Comparison of ENCODE assay signal across 1 cellular context in the genomic region with DNA sequence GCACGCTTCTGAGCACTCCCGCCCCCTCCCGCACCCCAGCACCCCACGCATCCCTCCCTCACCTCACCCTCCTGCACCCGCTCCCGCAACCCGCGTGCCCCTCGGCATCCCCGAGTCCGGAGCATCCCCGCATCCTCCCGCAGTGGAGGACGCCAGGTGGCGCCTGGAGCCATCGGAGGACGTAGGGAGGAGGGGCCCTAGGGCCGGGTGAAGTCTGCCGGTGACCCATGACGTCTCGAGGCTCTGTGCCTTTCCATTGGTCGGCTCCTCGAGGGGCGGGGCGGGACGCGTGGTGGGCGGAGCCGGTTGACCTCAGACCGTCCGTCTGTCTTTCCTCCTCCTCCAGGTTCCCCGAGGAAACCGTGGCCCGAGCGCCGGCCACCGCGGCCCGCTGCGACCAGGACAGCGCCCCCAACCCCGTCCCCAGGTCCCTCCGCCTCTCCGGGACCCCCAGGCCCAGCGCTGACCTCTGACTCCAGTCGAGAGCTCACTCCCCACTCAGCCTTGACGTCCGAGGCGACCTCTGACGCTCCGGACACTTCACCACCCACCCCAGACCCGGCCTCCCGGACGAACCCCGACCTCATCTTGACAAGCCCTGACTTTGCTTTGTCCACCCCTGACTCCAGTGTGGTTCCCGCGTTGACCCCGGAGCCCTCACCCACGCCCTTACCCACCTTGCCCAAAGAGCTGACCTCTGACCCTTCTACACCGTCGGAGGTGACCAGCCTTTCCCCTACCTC.
TF ChIP-seq lines count a peak whose summit lies in the region.

No MANE protein-coding gene starts in this region.

TF ChIP-seq in K562, 482 proteins besides CTCF, POLR2A, EP300 and RAD21 (continued from another document and continues in another):
- peak; percentile 99 for TF ChIP-seq CREM (IDR thresholded peaks at IDR 0.05; ENCODE audit: low read depth)
- TF ChIP-seq, protein P1, sequence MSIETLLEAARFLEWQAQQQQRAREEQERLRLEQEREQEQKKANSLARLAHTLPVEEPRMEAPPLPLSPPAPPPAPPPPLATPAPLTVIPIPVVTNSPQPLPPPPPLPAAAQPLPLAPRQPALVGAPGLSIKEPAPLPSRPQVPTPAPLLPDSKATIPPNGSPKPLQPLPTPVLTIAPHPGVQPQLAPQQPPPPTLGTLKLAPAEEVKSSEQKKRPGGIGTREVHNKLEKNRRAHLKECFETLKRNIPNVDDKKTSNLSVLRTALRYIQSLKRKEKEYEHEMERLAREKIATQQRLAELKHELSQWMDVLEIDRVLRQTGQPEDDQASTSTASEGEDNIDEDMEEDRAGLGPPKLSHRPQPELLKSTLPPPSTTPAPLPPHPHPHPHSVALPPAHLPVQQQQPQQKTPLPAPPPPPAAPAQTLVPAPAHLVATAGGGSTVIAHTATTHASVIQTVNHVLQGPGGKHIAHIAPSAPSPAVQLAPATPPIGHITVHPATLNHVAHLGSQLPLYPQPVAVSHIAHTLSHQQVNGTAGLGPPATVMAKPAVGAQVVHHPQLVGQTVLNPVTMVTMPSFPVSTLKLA (conservative IDR thresholded peaks at IDR 0.05), result peak in 1 of 2 experiments; percentile 49; a peak in 2 of 4 replicates
- no peak for TF ChIP-seq ZNF24 (IDR thresholded peaks at IDR 0.05)
- peak; percentile 31; the same call in 1 of the 2 replicates for TF ChIP-seq L3MBTL2 (IDR thresholded peaks at IDR 0.05)
- TF ChIP-seq ZFP36 (IDR thresholded peaks at IDR 0.05; ENCODE audit: low read depth, low read length, partially characterized antibody), result peak; percentile 21
- peak; percentile 89 for TF ChIP-seq CTBP1 (IDR thresholded peaks at IDR 0.05; ENCODE audit: borderline replicate concordance)
- peak; percentile 57; the same call in 1 of the 2 replicates for TF ChIP-seq FOXP1 (CRISPR knock-in tag; IDR thresholded peaks at IDR 0.05)
- TF ChIP-seq, protein P2, sequence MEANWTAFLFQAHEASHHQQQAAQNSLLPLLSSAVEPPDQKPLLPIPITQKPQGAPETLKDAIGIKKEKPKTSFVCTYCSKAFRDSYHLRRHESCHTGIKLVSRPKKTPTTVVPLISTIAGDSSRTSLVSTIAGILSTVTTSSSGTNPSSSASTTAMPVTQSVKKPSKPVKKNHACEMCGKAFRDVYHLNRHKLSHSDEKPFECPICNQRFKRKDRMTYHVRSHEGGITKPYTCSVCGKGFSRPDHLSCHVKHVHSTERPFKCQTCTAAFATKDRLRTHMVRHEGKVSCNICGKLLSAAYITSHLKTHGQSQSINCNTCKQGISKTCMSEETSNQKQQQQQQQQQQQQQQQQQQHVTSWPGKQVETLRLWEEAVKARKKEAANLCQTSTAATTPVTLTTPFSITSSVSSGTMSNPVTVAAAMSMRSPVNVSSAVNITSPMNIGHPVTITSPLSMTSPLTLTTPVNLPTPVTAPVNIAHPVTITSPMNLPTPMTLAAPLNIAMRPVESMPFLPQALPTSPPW (CRISPR knock-in tag; IDR thresholded peaks at IDR 0.05), result peak; percentile 93
- TF ChIP-seq KLF13 (tag; IDR thresholded peaks at IDR 0.05; ENCODE audit: borderline replicate concordance, low read depth), result peak; percentile 75; the same call in 1 of the 2 replicates
- TF ChIP-seq TOE1 (IDR thresholded peaks at IDR 0.05; ENCODE audit: borderline replicate concordance), result 0 out of 2 replicates have a peak, but pooled peaks have one; percentile 6
- no peak for TF ChIP-seq TOE1 (CRISPR knock-in tag; IDR thresholded peaks at IDR 0.05; ENCODE audit: borderline replicate concordance, low read depth)
- TF ChIP-seq EP400 (IDR thresholded peaks at IDR 0.05), result peak; percentile 88
- peak; percentile 77 for TF ChIP-seq POLR2G (IDR thresholded peaks at IDR 0.05; ENCODE audit: low read depth, low read length)
- TF ChIP-seq ZSCAN32 (CRISPR knock-in tag; IDR thresholded peaks at IDR 0.05), result no peak
- peak; percentile 97; the same call in 1 of the 2 replicates for TF ChIP-seq GTF2F1 (IDR thresholded peaks at IDR 0.05; ENCODE audit: low read depth, low read length)
- TF ChIP-seq GABPB1 (CRISPR knock-in tag; IDR thresholded peaks at IDR 0.05), result peak; percentile 84
- TF ChIP-seq, protein P3, sequence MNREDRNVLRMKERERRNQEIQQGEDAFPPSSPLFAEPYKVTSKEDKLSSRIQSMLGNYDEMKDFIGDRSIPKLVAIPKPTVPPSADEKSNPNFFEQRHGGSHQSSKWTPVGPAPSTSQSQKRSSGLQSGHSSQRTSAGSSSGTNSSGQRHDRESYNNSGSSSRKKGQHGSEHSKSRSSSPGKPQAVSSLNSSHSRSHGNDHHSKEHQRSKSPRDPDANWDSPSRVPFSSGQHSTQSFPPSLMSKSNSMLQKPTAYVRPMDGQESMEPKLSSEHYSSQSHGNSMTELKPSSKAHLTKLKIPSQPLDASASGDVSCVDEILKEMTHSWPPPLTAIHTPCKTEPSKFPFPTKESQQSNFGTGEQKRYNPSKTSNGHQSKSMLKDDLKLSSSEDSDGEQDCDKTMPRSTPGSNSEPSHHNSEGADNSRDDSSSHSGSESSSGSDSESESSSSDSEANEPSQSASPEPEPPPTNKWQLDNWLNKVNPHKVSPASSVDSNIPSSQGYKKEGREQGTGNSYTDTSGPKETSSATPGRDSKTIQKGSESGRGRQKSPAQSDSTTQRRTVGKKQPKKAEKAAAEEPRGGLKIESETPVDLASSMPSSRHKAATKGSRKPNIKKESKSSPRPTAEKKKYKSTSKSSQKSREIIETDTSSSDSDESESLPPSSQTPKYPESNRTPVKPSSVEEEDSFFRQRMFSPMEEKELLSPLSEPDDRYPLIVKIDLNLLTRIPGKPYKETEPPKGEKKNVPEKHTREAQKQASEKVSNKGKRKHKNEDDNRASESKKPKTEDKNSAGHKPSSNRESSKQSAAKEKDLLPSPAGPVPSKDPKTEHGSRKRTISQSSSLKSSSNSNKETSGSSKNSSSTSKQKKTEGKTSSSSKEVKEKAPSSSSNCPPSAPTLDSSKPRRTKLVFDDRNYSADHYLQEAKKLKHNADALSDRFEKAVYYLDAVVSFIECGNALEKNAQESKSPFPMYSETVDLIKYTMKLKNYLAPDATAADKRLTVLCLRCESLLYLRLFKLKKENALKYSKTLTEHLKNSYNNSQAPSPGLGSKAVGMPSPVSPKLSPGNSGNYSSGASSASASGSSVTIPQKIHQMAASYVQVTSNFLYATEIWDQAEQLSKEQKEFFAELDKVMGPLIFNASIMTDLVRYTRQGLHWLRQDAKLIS (CRISPR knock-in tag; IDR thresholded peaks at IDR 0.05), result no peak
- TF ChIP-seq, protein P4, sequence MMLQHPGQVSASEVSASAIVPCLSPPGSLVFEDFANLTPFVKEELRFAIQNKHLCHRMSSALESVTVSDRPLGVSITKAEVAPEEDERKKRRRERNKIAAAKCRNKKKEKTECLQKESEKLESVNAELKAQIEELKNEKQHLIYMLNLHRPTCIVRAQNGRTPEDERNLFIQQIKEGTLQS (IDR thresholded peaks at IDR 0.05), result no peak
- TF ChIP-seq, protein P4 (CRISPR knock-in tag; conservative IDR thresholded peaks at IDR 0.05), result 0 out of 2 replicates have a peak, but pooled peaks have one; percentile 36
- TF ChIP-seq JUN (IDR thresholded peaks at IDR 0.05; ENCODE audit: borderline replicate concordance, low read depth, low read length), result 0 out of 2 replicates have a peak, but pooled peaks have one; percentile 21
- no peak for TF ChIP-seq JUN (CRISPR knock-in tag; IDR thresholded peaks at IDR 0.05; ENCODE audit: borderline replicate concordance)
- TF ChIP-seq, protein P5, sequence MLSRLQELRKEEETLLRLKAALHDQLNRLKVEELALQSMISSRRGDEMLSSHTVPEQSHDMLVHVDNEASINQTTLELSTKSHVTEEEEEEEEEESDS (CRISPR knock-in tag; IDR thresholded peaks at IDR 0.05), result no peak
- TF ChIP-seq CC2D1A (IDR thresholded peaks at IDR 0.05), result peak; percentile 89
- no peak for TF ChIP-seq NR4A1 (CRISPR knock-in tag; IDR thresholded peaks at IDR 0.05)
- TF ChIP-seq NR4A1 (tag; IDR thresholded peaks at IDR 0.05), result 0 out of 2 replicates have a peak, but pooled peaks have one; percentile 29
- TF ChIP-seq YY1 (IDR thresholded peaks at IDR 0.05; ENCODE audit: borderline replicate concordance in 1 of 3, control insufficient read depth in 1 of 3, extremely low read depth in 1 of 3, insufficient read depth in 3 of 3, insufficient read length in 1 of 3, insufficient replicate concordance in 2 of 3, low read depth in 1 of 3, low read length in 2 of 3), result peak in 1 of 3 experiments; percentile 50
- 0 out of 4 replicates have a peak, but pooled peaks of 1 of the 2 experiments have one; percentile 23 for TF ChIP-seq TEAD1 (CRISPR knock-in tag; IDR thresholded peaks at IDR 0.05)
- TF ChIP-seq, protein P6, sequence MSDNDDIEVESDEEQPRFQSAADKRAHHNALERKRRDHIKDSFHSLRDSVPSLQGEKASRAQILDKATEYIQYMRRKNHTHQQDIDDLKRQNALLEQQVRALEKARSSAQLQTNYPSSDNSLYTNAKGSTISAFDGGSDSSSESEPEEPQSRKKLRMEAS (CRISPR knock-in tag; IDR thresholded peaks at IDR 0.05), result peak; percentile 62
- TF ChIP-seq RFX5 (IDR thresholded peaks at IDR 0.05; ENCODE audit: low read depth, low read length), result peak; percentile 99
- TF ChIP-seq GABPA (tag; conservative IDR thresholded peaks at IDR 0.05; ENCODE audit: low read depth), result 0 out of 2 replicates have a peak, but pooled peaks have one; percentile 15
- peak; percentile 14; the same call in 1 of the 2 replicates for TF ChIP-seq EGR1 (conservative IDR thresholded peaks at IDR 0.05)
- TF ChIP-seq STAG1 (CRISPR knock-in tag; IDR thresholded peaks at IDR 0.05; ENCODE audit: borderline replicate concordance), result peak; percentile 73; the same call in 1 of the 2 replicates
- TF ChIP-seq POLR2H (tag; IDR thresholded peaks at IDR 0.05; ENCODE audit: low read depth), result no peak
- peak; percentile 61 for TF ChIP-seq CHD2 (IDR thresholded peaks at IDR 0.05; ENCODE audit: low read depth, low read length)
- TF ChIP-seq LCOR (CRISPR knock-in tag; IDR thresholded peaks at IDR 0.05), result peak; percentile 78
- TF ChIP-seq TRIM24 (IDR thresholded peaks at IDR 0.05), result peak in 1 of 2 experiments; percentile 47; a peak in 1 of 4 replicates
- peak; percentile 13; the same call in 1 of the 2 replicates for TF ChIP-seq SOX6 (IDR thresholded peaks at IDR 0.05)
- peak; percentile 74 for TF ChIP-seq RBM25 (IDR thresholded peaks at IDR 0.05; ENCODE audit: low read depth, low read length, severe bottlenecking)
- TF ChIP-seq, protein P7, sequence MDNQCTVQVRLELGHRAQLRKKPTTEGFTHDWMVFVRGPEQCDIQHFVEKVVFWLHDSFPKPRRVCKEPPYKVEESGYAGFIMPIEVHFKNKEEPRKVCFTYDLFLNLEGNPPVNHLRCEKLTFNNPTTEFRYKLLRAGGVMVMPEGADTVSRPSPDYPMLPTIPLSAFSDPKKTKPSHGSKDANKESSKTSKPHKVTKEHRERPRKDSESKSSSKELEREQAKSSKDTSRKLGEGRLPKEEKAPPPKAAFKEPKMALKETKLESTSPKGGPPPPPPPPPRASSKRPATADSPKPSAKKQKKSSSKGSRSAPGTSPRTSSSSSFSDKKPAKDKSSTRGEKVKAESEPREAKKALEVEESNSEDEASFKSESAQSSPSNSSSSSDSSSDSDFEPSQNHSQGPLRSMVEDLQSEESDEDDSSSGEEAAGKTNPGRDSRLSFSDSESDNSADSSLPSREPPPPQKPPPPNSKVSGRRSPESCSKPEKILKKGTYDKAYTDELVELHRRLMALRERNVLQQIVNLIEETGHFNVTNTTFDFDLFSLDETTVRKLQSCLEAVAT (IDR thresholded peaks at IDR 0.05), result peak in 1 of 2 experiments; percentile 15; a peak in 1 of 4 replicates
- peak; percentile 100 for TF ChIP-seq SMC3 (conservative IDR thresholded peaks at IDR 0.05; ENCODE audit: insufficient read depth, low read depth, low read length)
- TF ChIP-seq NBN (IDR thresholded peaks at IDR 0.05; ENCODE audit: low read depth), result peak; percentile 22; the same call in 1 of the 2 replicates
- TF ChIP-seq NFYB (IDR thresholded peaks at IDR 0.05; ENCODE audit: extremely low read depth, insufficient read length), result peak; percentile 97
- TF ChIP-seq ZNF143 (CRISPR knock-in tag; IDR thresholded peaks at IDR 0.05), result peak; percentile 45; the same call in 1 of the 2 replicates
- no peak for TF ChIP-seq ADNP (tag; IDR thresholded peaks at IDR 0.05)
- TF ChIP-seq POLR2B (IDR thresholded peaks at IDR 0.05; ENCODE audit: low read depth, partially characterized antibody), result no peak
- TF ChIP-seq, protein P8, sequence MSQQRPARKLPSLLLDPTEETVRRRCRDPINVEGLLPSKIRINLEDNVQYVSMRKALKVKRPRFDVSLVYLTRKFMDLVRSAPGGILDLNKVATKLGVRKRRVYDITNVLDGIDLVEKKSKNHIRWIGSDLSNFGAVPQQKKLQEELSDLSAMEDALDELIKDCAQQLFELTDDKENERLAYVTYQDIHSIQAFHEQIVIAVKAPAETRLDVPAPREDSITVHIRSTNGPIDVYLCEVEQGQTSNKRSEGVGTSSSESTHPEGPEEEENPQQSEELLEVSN (IDR thresholded peaks at IDR 0.05; ENCODE audit: borderline replicate concordance in 1 of 2, extremely low read depth in 1 of 2, insufficient read depth in 1 of 2, insufficient read length in 1 of 2, low read depth in 1 of 2, low read length in 1 of 2, poor library complexity in 1 of 2, severe bottlenecking in 1 of 2), result peak in 1 of 2 experiments; percentile 34
- TF ChIP-seq, protein P9, sequence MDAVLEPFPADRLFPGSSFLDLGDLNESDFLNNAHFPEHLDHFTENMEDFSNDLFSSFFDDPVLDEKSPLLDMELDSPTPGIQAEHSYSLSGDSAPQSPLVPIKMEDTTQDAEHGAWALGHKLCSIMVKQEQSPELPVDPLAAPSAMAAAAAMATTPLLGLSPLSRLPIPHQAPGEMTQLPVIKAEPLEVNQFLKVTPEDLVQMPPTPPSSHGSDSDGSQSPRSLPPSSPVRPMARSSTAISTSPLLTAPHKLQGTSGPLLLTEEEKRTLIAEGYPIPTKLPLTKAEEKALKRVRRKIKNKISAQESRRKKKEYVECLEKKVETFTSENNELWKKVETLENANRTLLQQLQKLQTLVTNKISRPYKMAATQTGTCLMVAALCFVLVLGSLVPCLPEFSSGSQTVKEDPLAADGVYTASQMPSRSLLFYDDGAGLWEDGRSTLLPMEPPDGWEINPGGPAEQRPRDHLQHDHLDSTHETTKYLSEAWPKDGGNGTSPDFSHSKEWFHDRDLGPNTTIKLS (IDR thresholded peaks at IDR 0.05; ENCODE audit: borderline replicate concordance, low read depth), result 0 out of 2 replicates have a peak, but pooled peaks have one; percentile 28
- TF ChIP-seq, protein P10, sequence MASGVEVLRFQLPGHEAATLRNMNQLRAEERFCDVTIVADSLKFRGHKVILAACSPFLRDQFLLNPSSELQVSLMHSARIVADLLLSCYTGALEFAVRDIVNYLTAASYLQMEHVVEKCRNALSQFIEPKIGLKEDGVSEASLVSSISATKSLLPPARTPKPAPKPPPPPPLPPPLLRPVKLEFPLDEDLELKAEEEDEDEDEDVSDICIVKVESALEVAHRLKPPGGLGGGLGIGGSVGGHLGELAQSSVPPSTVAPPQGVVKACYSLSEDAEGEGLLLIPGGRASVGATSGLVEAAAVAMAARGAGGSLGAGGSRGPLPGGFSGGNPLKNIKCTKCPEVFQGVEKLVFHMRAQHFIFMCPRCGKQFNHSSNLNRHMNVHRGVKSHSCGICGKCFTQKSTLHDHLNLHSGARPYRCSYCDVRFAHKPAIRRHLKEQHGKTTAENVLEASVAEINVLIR (CRISPR knock-in tag; IDR thresholded peaks at IDR 0.05), result peak; percentile 95
- TF ChIP-seq NFATC3 (IDR thresholded peaks at IDR 0.05), result no peak
- no peak for TF ChIP-seq ZNF311 (CRISPR knock-in tag; IDR thresholded peaks at IDR 0.05)
- TF ChIP-seq BRD9 (IDR thresholded peaks at IDR 0.05; ENCODE audit: low read depth, partially characterized antibody), result no peak
- peak; percentile 68; the same call in 1 of the 2 replicates for TF ChIP-seq RB1 (IDR thresholded peaks at IDR 0.05; ENCODE audit: low read depth)
- TF ChIP-seq RBFOX2 (IDR thresholded peaks at IDR 0.05; ENCODE audit: low read depth, low read length), result peak; percentile 68
